8 cellular contexts compared by ENCODE assay signal in genomic region chrX:110167952-110168451, GRCh38.
DNase-seq lines count a peak whose midpoint lies in the region; ATAC-seq and TF ChIP-seq lines count a peak whose summit lies in the region.

No MANE protein-coding gene starts in this region.

- intact Hi-C loops in left colon (cut with DNase I, micrococcal nuclease), result loop anchor here in 1 of 2 donors (10.0 kb wide), 1 partner anchor 237 kb away; no protein-coding TSS in a partner anchor

- H3K36me3 Mint-ChIP-seq in stimulated activated naive B cell treated with anti-CD40 and anti-IgM and Interleukin-4, amounts not matched to agents 10 μg/mL and 1 μg/mL and 100 μg/mL, for 72 hours, result peaks cover 15 to 17% of the 10 kb centered on the region in 2 donors

- H3K9ac ChIP-seq in adipocyte (ENCODE audit: low read length), result no peak overlapping the region

- H3K4me3 Mint-ChIP-seq in stimulated activated naive B cell treated with anti-CD40 and anti-IgM and Interleukin-4, amounts not matched to agents 10 μg/mL and 1 μg/mL and 100 μg/mL, for 72 hours, result no peak overlapping the region

- H3K27me3 ChIP-seq in adipocyte (replicated peaks; ENCODE audit: control insufficient read depth, insufficient read depth, low read length) (peaks cover 5% of the 10 kb centered on the region), MG63 (no peaks in the 10 kb centered on the region)

- no peaks in the 10 kb centered on the region for H3K4me1 ChIP-seq in adipocyte (ENCODE audit: control insufficient read depth, insufficient read depth, low read length)

- H3K36me3 ChIP-seq in adipocyte (ENCODE audit: control insufficient read depth, insufficient read depth, low read length, severe bottlenecking) (no peaks in the 10 kb centered on the region), MG63 (no peaks in the 10 kb centered on the region)

- no peak overlapping the region for H3K27ac Mint-ChIP-seq in stimulated activated naive B cell treated with anti-CD40 and anti-IgM and Interleukin-4, amounts not matched to agents 10 μg/mL and 1 μg/mL and 100 μg/mL, for 72 hours

- H3K9me3 ChIP-seq in adipocyte (ENCODE audit: control insufficient read depth, low read length) (no peaks in the 10 kb centered on the region), MG63 (no peaks in the 10 kb centered on the region)

- peak; percentile 31 for ATAC-seq in GM18511 (IDR thresholded peaks at IDR 0.05; ENCODE audit: unreplicated experiment)
- ATAC-seq in SK-N-SH treated with all-trans-retinoic acid at 6 μM for 48 hours, result peak; percentile 78
- ATAC-seq in left colon, result peak; percentile 40
- ATAC-seq in stimulated activated naive B cell treated with anti-CD40 and anti-IgM and Interleukin-4, amounts not matched to agents 10 μg/mL and 1 μg/mL and 100 μg/mL, for 72 hours (replicated peaks), result no peak
- no peak for ATAC-seq in GM18520 (IDR thresholded peaks at IDR 0.05; ENCODE audit: unreplicated experiment)
- ATAC-seq in GM21529 (IDR thresholded peaks at IDR 0.05; ENCODE audit: unreplicated experiment), result no peak

- peaks cover 17 to 30% of the 10 kb centered on the region in 2 donors for H3K4me1 Mint-ChIP-seq in stimulated activated naive B cell treated with anti-CD40 and anti-IgM and Interleukin-4, amounts not matched to agents 10 μg/mL and 1 μg/mL and 100 μg/mL, for 72 hours

- H3K4me3 ChIP-seq in adipocyte (ENCODE audit: low read length), result no peak overlapping the region
- H3K4me3 ChIP-seq in MG63, result no peak overlapping the region

- DNase-seq in adipocyte (ENCODE audit: low read depth) (peak; percentile 51), left colon (peak in 1 of 2 donors; percentile 29), MG63 (no peak)
- DNase-seq in stimulated activated naive B cell treated with anti-CD40 and anti-IgM and Interleukin-4, amounts not matched to agents 10 μg/mL and 1 μg/mL and 100 μg/mL, for 72 hours, result peak; percentile 14

- H3K9me3 Mint-ChIP-seq in stimulated activated naive B cell treated with anti-CD40 and anti-IgM and Interleukin-4, amounts not matched to agents 10 μg/mL and 1 μg/mL and 100 μg/mL, for 72 hours, result peaks cover 0 to 3% of the 10 kb centered on the region in 2 donors

- H3K27me3 Mint-ChIP-seq in stimulated activated naive B cell treated with anti-CD40 and anti-IgM and Interleukin-4, amounts not matched to agents 10 μg/mL and 1 μg/mL and 100 μg/mL, for 72 hours, result no peaks in the 10 kb centered on the region

TF ChIP-seq in SK-N-SH treated with all-trans-retinoic acid at 6 μM for 48 hours, 23 proteins besides CTCF, POLR2A, EP300 and RAD21:
- no peak for TF ChIP-seq CSRNP3 (CRISPR knock-in tag; IDR thresholded peaks at IDR 0.05)
- TF ChIP-seq SNAI2 (CRISPR knock-in tag; IDR thresholded peaks at IDR 0.05), result no peak
- TF ChIP-seq CREB5 (CRISPR knock-in tag; IDR thresholded peaks at IDR 0.05; ENCODE audit: low read depth), result no peak
- no peak for TF ChIP-seq ZFP30 (CRISPR knock-in tag; IDR thresholded peaks at IDR 0.05)
- no peak for TF ChIP-seq PATZ1 (CRISPR knock-in tag; IDR thresholded peaks at IDR 0.05; ENCODE audit: borderline replicate concordance)
- TF ChIP-seq GLIS3 (CRISPR knock-in tag; IDR thresholded peaks at IDR 0.05), result no peak
TF ChIP-seq in SK-N-SH treated with all-trans-retinoic acid at 6 μM for 48 hours: peak in this region for 0.

Comparison
In these comparisons a context has a peak if more than half of its experiments do, and no peak if none do; other contexts are left out.
1. ATAC-seq: peak in GM18511 (single experiment), SK-N-SH treated with all-trans-retinoic acid at 6 μM for 48 hours (single experiment) and left colon (single experiment); none in stimulated activated naive B cell treated with anti-CD40 and anti-IgM and Interleukin-4, amounts not matched to agents 10 μg/mL and 1 μg/mL and 100 μg/mL, for 72 hours (0 of 2), GM18520 (single experiment) and GM21529 (single experiment).